Comparison of ENCODE assay signal across 23 cellular contexts in the genomic region with DNA sequence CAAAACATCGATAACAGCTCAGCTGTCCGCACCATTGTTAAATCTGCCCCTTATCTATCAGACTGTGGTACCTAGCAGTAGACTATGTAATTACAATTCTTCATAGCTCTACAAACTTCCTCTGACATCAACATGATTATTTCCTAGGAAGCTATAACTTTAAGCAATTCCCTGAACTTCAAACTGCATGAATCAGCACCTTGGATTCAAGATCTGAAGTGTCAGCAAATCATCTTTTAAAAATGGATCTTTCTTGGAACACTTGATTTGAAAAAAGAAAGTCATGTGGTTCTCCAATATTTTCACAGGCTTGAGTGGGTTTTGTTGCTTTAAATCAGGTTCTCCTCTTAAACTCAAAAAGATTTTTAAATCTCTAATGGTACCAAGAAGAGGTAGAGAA.
"Had no signal": no experiment of that assay in that cellular context is flagged by ENCODE, and none has a peak within 500 bp of the region (broad histone marks: within the 10 kb centered on the region; RNA-seq: fewer than 3 reads in every experiment).

No MANE protein-coding gene starts in this region.

- ATAC-seq: foreskin keratinocyte; gastroesophageal sphincter; heart right ventricle; left cardiac atrium; left lung; left ventricle myocardium superior; lower lobe of right lung; mucosa of descending colon; naive thymus-derived CD8-positive, alpha-beta T cell had no signal

- H2AFZ ChIP-seq: hepatocyte had no signal

- DNase-seq: dermis blood vessel endothelial cell; dorsolateral prefrontal cortex; effector CD4-positive, alpha-beta T cell; effector memory CD4-positive, alpha-beta T cell; foreskin keratinocyte; heart right ventricle; hypothalamus; immature natural killer cell; left cardiac atrium; left lung; left ventricle myocardium superior; lower lobe of right lung; mesenchymal stem cell; mucosa of descending colon; naive B cell; naive thymus-derived CD8-positive, alpha-beta T cell had no signal

- H3K36me3 ChIP-seq: esophagus muscularis mucosa, gastroesophageal sphincter, heart right ventricle, left lung, lower lobe of right lung had no signal

- H3K4me2 ChIP-seq: hepatocyte had no signal

- H3K27me3 ChIP-seq: dorsolateral prefrontal cortex, esophagus muscularis mucosa, foreskin keratinocyte, gastroesophageal sphincter, heart right ventricle, hepatocyte, left lung had no signal

- H3K79me2 ChIP-seq: hepatocyte had no signal

- H3K4me1 ChIP-seq: esophagus muscularis mucosa, foreskin keratinocyte, gastroesophageal sphincter, heart right ventricle, left lung, lower lobe of right lung had no signal

- H3K4me3 ChIP-seq: coronary artery, dorsolateral prefrontal cortex, esophagus muscularis mucosa, gastroesophageal sphincter, heart right ventricle, hepatocyte, left lung, lower lobe of right lung, mucosa of descending colon had no signal

- FAIRE-seq: colon, endometrium, keratinocyte had no signal

- H3K27ac ChIP-seq: coronary artery, dorsolateral prefrontal cortex, esophagus muscularis mucosa, foreskin keratinocyte, gastroesophageal sphincter, heart right ventricle, hepatocyte, left lung, lower lobe of right lung had no signal
